ENCODE assay signal across 20 cellular contexts in the genomic region with DNA sequence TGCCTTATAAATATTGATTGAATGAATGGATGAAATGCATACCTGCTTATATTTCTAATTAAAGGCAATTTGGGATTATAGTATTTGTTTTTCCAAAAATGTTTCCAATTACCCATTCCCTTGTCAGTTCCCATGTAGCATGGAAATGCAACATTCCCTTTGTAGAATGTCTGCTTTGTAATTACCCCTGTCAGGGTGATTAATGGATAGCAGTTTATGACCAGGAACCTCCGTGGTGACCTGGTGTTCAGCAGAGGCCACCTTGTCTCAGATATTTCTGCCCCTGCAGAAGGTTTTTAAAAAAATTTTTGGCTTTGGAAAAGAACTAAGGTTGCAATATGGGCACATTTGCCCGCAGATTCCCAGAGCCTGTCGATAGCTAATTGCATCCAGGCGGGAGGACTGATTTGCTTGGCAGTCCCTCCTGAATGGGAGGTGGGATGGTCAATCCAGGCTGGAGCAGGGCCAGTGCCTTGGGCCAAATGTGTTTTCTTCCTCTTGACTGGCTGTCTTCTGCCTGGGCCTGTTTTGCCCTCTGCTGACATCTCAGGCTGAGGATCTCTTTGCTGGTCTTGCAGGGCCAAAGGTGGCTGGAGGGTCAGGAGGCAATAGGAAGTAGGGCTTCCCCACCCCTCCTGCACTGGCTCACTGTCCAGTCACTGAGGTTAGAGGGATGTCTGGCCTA.
"Had no signal": no experiment of that assay in that cellular context is flagged by ENCODE, and none has a peak within 500 bp of the region (broad histone marks: within the 10 kb centered on the region; RNA-seq: fewer than 3 reads in every experiment).

No MANE protein-coding gene starts in this region.

- H3K27ac ChIP-seq: body of pancreas, esophagus muscularis mucosa, heart right ventricle, parathyroid adenoma, tibial nerve, VCaP had no signal

- H2AFZ ChIP-seq: parathyroid adenoma had no signal

- DNase-seq: activated CD4-positive, alpha-beta T cell treated with anti-CD3 and anti-CD28 coated beads for 4 hours; activated CD4-positive, alpha-beta T cell treated with anti-CD3 and anti-CD28 coated beads, Interleukin-2, amount 50 U/mL, for 4 hours; activated effector memory CD4-positive, alpha-beta T cell treated with Interleukin-2 at 50 U/mL for 16 hours; activated naive CD4-positive, alpha-beta T cell treated with Interleukin-2 at 50 U/mL for 16 hours; body of pancreas; dermis blood vessel endothelial cell; effector CD4-positive, alpha-beta T cell; foreskin melanocyte; heart right ventricle; mammary epithelial cell; naive B cell; occipital lobe; right cardiac atrium; stimulated activated CD4-positive, alpha-beta T cell treated with anti-CD3 and anti-CD28 coated beads, Interleukin-2, amount 100 ng/mL, for 48 hours; stimulated activated naive CD4-positive, alpha-beta T cell treated with Interleukin-2 at 50 U/mL for 16 hours; T-helper 9 cell had no signal

- H3K9ac ChIP-seq: parathyroid adenoma had no signal

- H3K27me3 ChIP-seq: body of pancreas, heart right ventricle, tibial nerve had no signal

- H3K4me3 ChIP-seq: body of pancreas, esophagus muscularis mucosa, heart right ventricle, tibial nerve had no signal

- H3K36me3 ChIP-seq: esophagus muscularis mucosa, heart right ventricle, tibial nerve had no signal

- H3K79me2 ChIP-seq: parathyroid adenoma had no signal

- H3K9me3 ChIP-seq: body of pancreas, esophagus muscularis mucosa, heart right ventricle, tibial nerve had no signal

- ATAC-seq: body of pancreas, heart right ventricle, right cardiac atrium had no signal

- H3K4me1 ChIP-seq: body of pancreas, parathyroid adenoma had no signal
